In genomic region chr6:128252293-128253176, GRCh38 we compare ENCODE assay signal across 12 cellular contexts.
DNase-seq lines count a peak whose midpoint lies in the region; ATAC-seq lines count a peak whose summit lies in the region.
"Had no signal": no experiment of that assay in that cellular context is flagged by ENCODE, and none has a peak within 500 bp of the region (broad histone marks: within the 10 kb centered on the region; RNA-seq: fewer than 3 reads in every experiment).

No MANE protein-coding gene starts in this region.

- H3K9me3 Mint-ChIP-seq in activated CD4-positive, alpha-beta memory T cell treated with anti-CD3 and anti-CD28 coated beads for 36 hours = no peaks in the 10 kb centered on the region
- H3K9me3 Mint-ChIP-seq in activated CD4-positive, alpha-beta memory T cell treated with anti-CD3 and anti-CD28 coated beads, Interleukin-2, amount 10 ng/mL, durations not matched to agents 7 days and 5 days = peaks cover 2% of the 10 kb centered on the region
- H3K9me3 Mint-ChIP-seq in activated T-cell treated with anti-CD3 and anti-CD28 coated beads, Interleukin-2, amount 50 U/mL, for 4 hours = no peaks in the 10 kb centered on the region

- ATAC-seq in HG02763 (IDR thresholded peaks at IDR 0.05; ENCODE audit: unreplicated experiment) = peak; percentile 54
- ATAC-seq in activated T-cell treated with anti-CD3 and anti-CD28 coated beads, Interleukin-2, amount 50 U/mL, for 4 hours = peak; percentile 83 to 86
- no peak for ATAC-seq in GM19467 (IDR thresholded peaks at IDR 0.05; ENCODE audit: unreplicated experiment)
- ATAC-seq: A549, mucosa of descending colon had no signal

- intact Hi-C loops in activated CD4-positive, alpha-beta memory T cell treated with anti-CD3 and anti-CD28 coated beads for 36 hours (cut with micrococcal nuclease) = loop anchor here (10.0 kb wide), 2 partner anchors 348 to 398 kb away; partner anchors contain the start of gene THEMIS

- H3K27me3 Mint-ChIP-seq in activated CD4-positive, alpha-beta memory T cell treated with anti-CD3 and anti-CD28 coated beads for 36 hours = no peaks in the 10 kb centered on the region
- no peaks in the 10 kb centered on the region for H3K27me3 Mint-ChIP-seq in activated CD4-positive, alpha-beta memory T cell treated with anti-CD3 and anti-CD28 coated beads, Interleukin-2, amount 10 ng/mL, durations not matched to agents 7 days and 5 days
- H3K27me3 Mint-ChIP-seq in activated T-cell treated with anti-CD3 and anti-CD28 coated beads, Interleukin-2, amount 50 U/mL, for 4 hours (ENCODE audit: low read depth) = no peaks in the 10 kb centered on the region

- H3K36me3 Mint-ChIP-seq in activated CD4-positive, alpha-beta memory T cell treated with anti-CD3 and anti-CD28 coated beads for 36 hours = no peaks in the 10 kb centered on the region
- no peaks in the 10 kb centered on the region for H3K36me3 Mint-ChIP-seq in activated CD4-positive, alpha-beta memory T cell treated with anti-CD3 and anti-CD28 coated beads, Interleukin-2, amount 10 ng/mL, durations not matched to agents 7 days and 5 days (ENCODE audit: low read depth)
- no peaks in the 10 kb centered on the region for H3K36me3 Mint-ChIP-seq in activated T-cell treated with anti-CD3 and anti-CD28 coated beads, Interleukin-2, amount 50 U/mL, for 4 hours (ENCODE audit: insufficient read depth)

- peak; percentile 12 for DNase-seq in activated CD4-positive, alpha-beta memory T cell treated with anti-CD3 and anti-CD28 coated beads for 36 hours
- no peak for DNase-seq in activated CD4-positive, alpha-beta memory T cell treated with anti-CD3 and anti-CD28 coated beads, Interleukin-2, amount 10 ng/mL, durations not matched to agents 7 days and 5 days
- no peak for DNase-seq in activated T-cell treated with anti-CD3 and anti-CD28 coated beads, Interleukin-2, amount 50 U/mL, for 4 hours
- peak; percentile 6 for DNase-seq in stimulated activated CD8-positive, alpha-beta memory T cell treated with anti-CD3 and anti-CD28 coated beads, Interleukin-4, amount 100 ng/mL, for 24 hours (ENCODE audit: low read depth)
- DNase-seq in NOMO-1 treated with DMSO at 0.1 percent for 48 hours (lab: John Stamatoyannopoulos, UW; ENCODE audit: unreplicated experiment) = no peak
- DNase-seq in COLO668 (lab: John Stamatoyannopoulos, UW; ENCODE audit: unreplicated experiment) = no peak
- DNase-seq: central memory CD4-positive, alpha-beta T cell; mucosa of descending colon; NCI-H1436 had no signal

- CTCF ChIA-PET in activated CD4-positive, alpha-beta memory T cell treated with anti-CD3 and anti-CD28 coated beads for 36 hours (lab: Charles Lee) = no interaction called here
- CTCF ChIA-PET in activated CD4-positive, alpha-beta memory T cell treated with anti-CD3 and anti-CD28 coated beads, Interleukin-2, amount 10 ng/mL, durations not matched to agents 7 days and 5 days (lab: Charles Lee) = no interaction called here

- POLR2A ChIA-PET in activated CD4-positive, alpha-beta memory T cell treated with anti-CD3 and anti-CD28 coated beads for 36 hours (lab: Charles Lee) = no interaction called here
- POLR2A ChIA-PET in activated CD4-positive, alpha-beta memory T cell treated with anti-CD3 and anti-CD28 coated beads, Interleukin-2, amount 10 ng/mL, durations not matched to agents 7 days and 5 days (lab: Charles Lee) = no interaction called here

- H3K4me3 Mint-ChIP-seq in activated CD4-positive, alpha-beta memory T cell treated with anti-CD3 and anti-CD28 coated beads for 36 hours = no peak overlapping the region
- no peak overlapping the region for H3K4me3 Mint-ChIP-seq in activated CD4-positive, alpha-beta memory T cell treated with anti-CD3 and anti-CD28 coated beads, Interleukin-2, amount 10 ng/mL, durations not matched to agents 7 days and 5 days
- H3K4me3 Mint-ChIP-seq in activated T-cell treated with anti-CD3 and anti-CD28 coated beads, Interleukin-2, amount 50 U/mL, for 4 hours = no peak overlapping the region

- H3K4me1 Mint-ChIP-seq in activated CD4-positive, alpha-beta memory T cell treated with anti-CD3 and anti-CD28 coated beads for 36 hours (ENCODE audit: low read depth) = peaks cover 17% of the 10 kb centered on the region
- peaks cover 13% of the 10 kb centered on the region for H3K4me1 Mint-ChIP-seq in activated CD4-positive, alpha-beta memory T cell treated with anti-CD3 and anti-CD28 coated beads, Interleukin-2, amount 10 ng/mL, durations not matched to agents 7 days and 5 days
- H3K4me1 Mint-ChIP-seq in activated T-cell treated with anti-CD3 and anti-CD28 coated beads, Interleukin-2, amount 50 U/mL, for 4 hours (ENCODE audit: low read depth) = peaks cover 12% of the 10 kb centered on the region

- H3K27ac Mint-ChIP-seq in activated CD4-positive, alpha-beta memory T cell treated with anti-CD3 and anti-CD28 coated beads for 36 hours = no peak overlapping the region
- H3K27ac Mint-ChIP-seq in activated CD4-positive, alpha-beta memory T cell treated with anti-CD3 and anti-CD28 coated beads, Interleukin-2, amount 10 ng/mL, durations not matched to agents 7 days and 5 days = no peak overlapping the region

Comparison
In these comparisons a context has a peak if more than half of its experiments do, and no peak if none do; other contexts are left out.
1. DNase-seq: peak in activated CD4-positive, alpha-beta memory T cell treated with anti-CD3 and anti-CD28 coated beads for 36 hours (single experiment) and stimulated activated CD8-positive, alpha-beta memory T cell treated with anti-CD3 and anti-CD28 coated beads, Interleukin-4, amount 100 ng/mL, for 24 hours (single experiment); none in activated CD4-positive, alpha-beta memory T cell treated with anti-CD3 and anti-CD28 coated beads, Interleukin-2, amount 10 ng/mL, durations not matched to agents 7 days and 5 days (single experiment), activated T-cell treated with anti-CD3 and anti-CD28 coated beads, Interleukin-2, amount 50 U/mL, for 4 hours (single experiment), NOMO-1 treated with DMSO at 0.1 percent for 48 hours (single experiment) and COLO668 (single experiment).